23 cellular contexts compared by ENCODE assay signal in the genomic region with DNA sequence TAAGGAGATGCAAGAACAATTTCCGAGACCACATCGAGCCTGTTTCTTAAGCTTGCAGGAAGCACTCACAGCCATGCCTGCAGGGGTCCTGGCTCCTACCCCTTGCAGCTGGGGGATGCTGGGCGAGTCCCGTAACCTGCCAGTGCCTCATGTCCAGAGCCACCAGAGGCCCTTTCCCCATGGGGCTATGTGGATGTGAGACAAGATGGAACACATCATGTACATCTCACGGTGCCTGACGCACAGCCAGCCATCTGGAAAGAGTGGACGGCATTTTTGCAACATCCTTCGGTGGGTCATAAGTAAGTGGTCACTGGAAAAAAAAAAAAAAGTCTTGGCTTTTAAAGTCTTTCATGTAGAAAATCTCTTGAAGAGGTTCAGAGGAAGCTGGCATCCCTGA.
DNase-seq lines count a peak whose midpoint lies in the region; ATAC-seq and TF ChIP-seq lines count a peak whose summit lies in the region.
"Had no signal": no experiment of that assay in that cellular context is flagged by ENCODE, and none has a peak within 500 bp of the region (broad histone marks: within the 10 kb centered on the region; RNA-seq: fewer than 3 reads in every experiment).

No MANE protein-coding gene starts in this region.

- no peak overlapping the region for H4K8ac ChIP-seq in H9 (replicated peaks; ENCODE audit: insufficient read length, low read depth, low read length)

- H2BK120ac ChIP-seq in H9 (ENCODE audit: low read depth, low read length, poor library complexity, severe bottlenecking), result peak overlapping the region; percentile 30

- no peak overlapping the region for H2BK20ac ChIP-seq in H9 (ENCODE audit: low read depth, low read length, poor library complexity, severe bottlenecking)

- H3K9me2 ChIP-seq in hepatocyte (replicated peaks; ENCODE audit: insufficient read depth), result no peaks in the 10 kb centered on the region

- H3K36me3 Mint-ChIP-seq in H9 (ENCODE audit: insufficient read depth in 1 of 3, low read depth in 3 of 3) (no peaks in the 10 kb centered on the region), glutamatergic neuron (ENCODE audit: unreplicated experiment) (peaks cover 8% of the 10 kb centered on the region)
- H3K36me3 Mint-ChIP-seq in CD8-positive, alpha-beta T cell, result no peaks in the 10 kb centered on the region
- H3K36me3 Mint-ChIP-seq: CD8-positive, alpha-beta memory T cell had no signal

- H3K27ac ChIP-seq in H9 (ENCODE audit: insufficient read length, low read depth, low read length) (no peak overlapping the region), hepatocyte (no peak overlapping the region)
- H3K27ac ChIP-seq in CD8-positive, alpha-beta T cell (ENCODE audit: low read depth, low read length), result no peak overlapping the region
- H3K27ac ChIP-seq: BLaER1 had no signal

- H3K9me3 ChIP-seq in H9 (ENCODE audit: control insufficient read depth, low read depth, low read length) (no peaks in the 10 kb centered on the region), hepatocyte (ENCODE audit: low read depth) (no peaks in the 10 kb centered on the region)
- no peaks in the 10 kb centered on the region for H3K9me3 ChIP-seq in CD8-positive, alpha-beta T cell (ENCODE audit: low read length)
- H3K9me3 ChIP-seq: BE2C, BLaER1 had no signal

- H3K9ac ChIP-seq in H9 (ENCODE audit: extremely low read depth, insufficient read length, low read length), result no peak overlapping the region
- H3K9ac ChIP-seq: BLaER1 had no signal

- intact Hi-C loops in posterior vena cava (cut with DNase I), result no loop called here
- intact Hi-C loops in CD8-positive, alpha-beta T cell (cut with DNase I, micrococcal nuclease), result no loop called here

- H3K4me1 ChIP-seq in H9 (ENCODE audit: insufficient read depth, low read length), result peaks cover 2% of the 10 kb centered on the region; the same call in 1 of the 2 replicates
- no peaks in the 10 kb centered on the region for H3K4me1 ChIP-seq in CD8-positive, alpha-beta T cell (ENCODE audit: insufficient read depth, low read length)
- no peaks in the 10 kb centered on the region for H3K4me1 ChIP-seq in hepatocyte (ENCODE audit: insufficient read depth)
- H3K4me1 ChIP-seq: BE2C had no signal

- no peak overlapping the region for H3T11ph ChIP-seq in H9 (ENCODE audit: low read length)

- no peak overlapping the region for H3K27ac Mint-ChIP-seq in H9
- H3K27ac Mint-ChIP-seq in CD8-positive, alpha-beta T cell, result no peak overlapping the region
- H3K27ac Mint-ChIP-seq in glutamatergic neuron (ENCODE audit: unreplicated experiment), result no peak overlapping the region
- H3K27ac Mint-ChIP-seq: CD4-positive, alpha-beta T cell; CD8-positive, alpha-beta memory T cell had no signal

- peaks cover 65% of the 10 kb centered on the region for H3K27me3 Mint-ChIP-seq in H9 (ENCODE audit: low read depth)
- no peaks in the 10 kb centered on the region for H3K27me3 Mint-ChIP-seq in CD8-positive, alpha-beta T cell (ENCODE audit: low read depth)
- H3K27me3 Mint-ChIP-seq in glutamatergic neuron (ENCODE audit: unreplicated experiment), result no peaks in the 10 kb centered on the region
- H3K27me3 Mint-ChIP-seq: CD4-positive, alpha-beta T cell; CD8-positive, alpha-beta memory T cell had no signal

- CTCF ChIA-PET in CD8-positive, alpha-beta T cell (lab: Charles Lee), result no interaction called here

- H3K4me1 Mint-ChIP-seq in H9 (no peaks in the 10 kb centered on the region; a peak in 2 of 4 replicates), glutamatergic neuron (ENCODE audit: low read depth, unreplicated experiment) (no peaks in the 10 kb centered on the region)
- H3K4me1 Mint-ChIP-seq in CD8-positive, alpha-beta T cell (ENCODE audit: low read depth), result no peaks in the 10 kb centered on the region
- H3K4me1 Mint-ChIP-seq: CD8-positive, alpha-beta memory T cell had no signal

- H3K56ac ChIP-seq in H9 (ENCODE audit: insufficient read length, low read depth, low read length), result no peak overlapping the region

- no peak for ATAC-seq in CD8-positive, alpha-beta T cell
- no peak for ATAC-seq in HG02763 (IDR thresholded peaks at IDR 0.05; ENCODE audit: unreplicated experiment)
- ATAC-seq: GM12878 had no signal

- no peak overlapping the region for H4K91ac ChIP-seq in H9 (ENCODE audit: insufficient read length, low read depth, low read length)

- no peak overlapping the region for H4K5ac ChIP-seq in H9 (ENCODE audit: insufficient read length, low read depth, low read length)

- H3K14ac ChIP-seq in H9 (ENCODE audit: insufficient read depth, low read length), result no peak overlapping the region

- no peaks in the 10 kb centered on the region for H3K36me3 ChIP-seq in CD8-positive, alpha-beta T cell (ENCODE audit: insufficient read depth, low read length)
- H3K36me3 ChIP-seq in hepatocyte (replicated peaks; ENCODE audit: insufficient read depth, low read depth), result no peaks in the 10 kb centered on the region
- H3K36me3 ChIP-seq: BE2C, BLaER1 had no signal

- no peaks in the 10 kb centered on the region for H3K23me2 ChIP-seq in H9 (ENCODE audit: insufficient read length, low read depth, low read length, poor library complexity, severe bottlenecking)

- no CpG with 5 or more reads among the region's 8 CpGs for WGBS in H9 (ENCODE audit: extremely low coverage, insufficient read length, low lambda C conversion rate)
- WGBS in hepatocyte (ENCODE audit: low lambda C conversion rate, missing lambda C conversion rate), result 82% methylated on average over 8 of the region's 8 CpGs

- DNase-seq in H9 (no peak), iPS-NIHi11 (ENCODE audit: low spot score) (peak; percentile 7), posterior vena cava (ENCODE audit: low spot score) (peak; percentile 48), hepatocyte (ENCODE audit: low spot score) (no peak), glutamatergic neuron (no peak)
- DNase-seq in CD8-positive, alpha-beta T cell, result no peak
- DNase-seq: 8988T; ACHN; BE2C; C1 segment of cervical spinal cord; CD4-positive, alpha-beta T cell; CD8-positive, alpha-beta memory T cell; COR-L47; DMS 273 treated with DMSO at 0.1 percent for 48 hours; DMS153; DMS53; DMS79; DND-41; EL; GDM1 had no signal

- H3K4me2 ChIP-seq in H9 (ENCODE audit: insufficient read depth, insufficient read length, low read length) (no peak overlapping the region), hepatocyte (no peak overlapping the region)
- H3K4me2 ChIP-seq: BLaER1 had no signal

- H3K79me1 ChIP-seq in H9 (ENCODE audit: insufficient read depth, low read depth, low read length, poor library complexity, severe bottlenecking), result no peaks in the 10 kb centered on the region

- H3K18ac ChIP-seq in H9 (ENCODE audit: insufficient read length, low read depth, low read length), result no peak overlapping the region

- H3K4me3 ChIP-seq in CD8-positive, alpha-beta T cell (ENCODE audit: low read depth, low read length), result no peak overlapping the region
- H3K4me3 ChIP-seq in hepatocyte, result no peak overlapping the region
- H3K4me3 ChIP-seq: BLaER1, GM12878 had no signal

- peaks cover 7% of the 10 kb centered on the region; the same call in 1 of the 2 replicates for H3K27me3 ChIP-seq in H9 (ENCODE audit: insufficient read depth, low read length)
- no peaks in the 10 kb centered on the region for H3K27me3 ChIP-seq in CD8-positive, alpha-beta T cell (ENCODE audit: insufficient read depth, low read length)
- peaks cover 2% of the 10 kb centered on the region for H3K27me3 ChIP-seq in hepatocyte
- H3K27me3 ChIP-seq: BE2C, BLaER1 had no signal

- H3K9me3 Mint-ChIP-seq in H9 (no peaks in the 10 kb centered on the region; a peak in 2 of 5 replicates), glutamatergic neuron (ENCODE audit: unreplicated experiment) (peaks cover 4% of the 10 kb centered on the region)
- no peaks in the 10 kb centered on the region for H3K9me3 Mint-ChIP-seq in CD8-positive, alpha-beta T cell
- H3K9me3 Mint-ChIP-seq: CD4-positive, alpha-beta T cell had no signal

- H3K4me3 Mint-ChIP-seq in H9 (no peak overlapping the region), glutamatergic neuron (ENCODE audit: unreplicated experiment) (no peak overlapping the region)
- H3K4me3 Mint-ChIP-seq in CD8-positive, alpha-beta T cell, result no peak overlapping the region
- H3K4me3 Mint-ChIP-seq: CD4-positive, alpha-beta T cell; CD8-positive, alpha-beta memory T cell had no signal

- no peak overlapping the region for H3K4ac ChIP-seq in H9 (ENCODE audit: low read depth, low read length)

- H3K79me2 ChIP-seq in H9 (ENCODE audit: insufficient read depth, low read length) (no peaks in the 10 kb centered on the region), hepatocyte (no peaks in the 10 kb centered on the region)

- TF ChIP-seq CTCF in H9 (conservative IDR thresholded peaks at IDR 0.05) (no peak), hepatocyte (IDR thresholded peaks at IDR 0.05; ENCODE audit: poor library complexity) (no peak), glutamatergic neuron (IDR thresholded peaks at IDR 0.05; ENCODE audit: partially characterized antibody, unreplicated experiment) (no peak)
- no peak for TF ChIP-seq CTCF in CD8-positive, alpha-beta T cell (IDR thresholded peaks at IDR 0.05)

- H2BK5ac ChIP-seq in H9 (ENCODE audit: insufficient read length, low read length), result no peak overlapping the region

- H2AFZ ChIP-seq in H9 (ENCODE audit: low read length) (no peak overlapping the region), hepatocyte (no peak overlapping the region)

- H3K23ac ChIP-seq in H9 (ENCODE audit: insufficient read length, low read depth, low read length), result no peak overlapping the region

- POLR2A ChIA-PET in CD8-positive, alpha-beta T cell (lab: Charles Lee), result no interaction called here

- H4K20me1 ChIP-seq in H9 (ENCODE audit: control insufficient read depth, insufficient read depth, insufficient read length) (no peaks in the 10 kb centered on the region), hepatocyte (ENCODE audit: insufficient read depth, poor library complexity, severe bottlenecking) (no peaks in the 10 kb centered on the region)
- H4K20me1 ChIP-seq: BLaER1 had no signal

- no peak overlapping the region for H2AK5ac ChIP-seq in H9 (ENCODE audit: insufficient read length, low read length)

- H2BK12ac ChIP-seq in H9 (ENCODE audit: insufficient read length, low read depth, low read length), result no peak overlapping the region

- no peak overlapping the region for H2BK15ac ChIP-seq in H9 (ENCODE audit: low read depth, low read length)

Comparison
In these comparisons a context has a peak if more than half of its experiments do, and no peak if none do; other contexts are left out.
1. DNase-seq: peak in iPS-NIHi11 (single experiment) and posterior vena cava (single experiment); none in H9 (single experiment), CD8-positive, alpha-beta T cell (0 of 7), hepatocyte (single experiment) and glutamatergic neuron (single experiment).